Comparison of ENCODE assay signal across 8 cellular contexts in the genomic region with DNA sequence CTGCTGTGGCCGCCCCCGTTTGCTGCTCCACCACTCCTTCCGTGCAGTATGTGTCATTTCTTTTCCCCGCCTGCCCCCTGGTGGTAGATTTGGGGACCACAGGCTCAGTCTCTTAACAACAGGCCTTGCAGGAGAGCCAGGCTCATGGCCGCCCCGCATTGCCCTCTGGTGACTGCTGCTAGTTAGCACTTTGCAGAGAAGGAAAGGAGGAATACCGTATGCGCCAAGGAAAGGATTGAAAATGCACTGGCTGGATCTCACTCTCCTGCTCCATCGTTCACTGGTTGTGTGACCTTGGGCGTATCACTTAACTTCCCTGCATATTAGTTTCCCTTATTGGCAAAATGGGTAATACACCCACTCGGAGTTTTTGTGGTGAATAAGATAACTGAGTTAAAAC. TPM values are rescaled to one million over a fixed set of nuclear protein-coding genes. Genes with fewer than 3 reads are reported as not detected.
A peak's percentile ranks its signal among the peaks of the same experiment; 100 is the strongest.
DNase-seq lines count a peak whose midpoint lies in the region; ATAC-seq, FAIRE-seq and TF ChIP-seq lines count a peak whose summit lies in the region.

No MANE protein-coding gene starts in this region.

- TF ChIP-seq POLR2A in GM12892 (IDR thresholded peaks at IDR 0.05; ENCODE audit: low read depth, low read length): no peak
- TF ChIP-seq POLR2A in vagina (IDR thresholded peaks at IDR 0.05): no peak

- TF ChIP-seq CTCF in glutamatergic neuron (IDR thresholded peaks at IDR 0.05; ENCODE audit: partially characterized antibody, unreplicated experiment) (peak; percentile 99), vagina (IDR thresholded peaks at IDR 0.05) (peak; percentile 94 to 100 (median 99))

- peaks cover 41% of the 10 kb centered on the region for H3K27me3 Mint-ChIP-seq in activated naive CD4-positive, alpha-beta T cell treated with anti-CD3 and anti-CD28 coated beads, Interleukin-2, amount 10 ng/mL, durations not matched to agents 7 days and 5 days
- H3K27me3 Mint-ChIP-seq in glutamatergic neuron (ENCODE audit: unreplicated experiment): no peaks in the 10 kb centered on the region

- H3K27me3 ChIP-seq in vagina: no peaks in the 10 kb centered on the region

- intact Hi-C loops in posterior vena cava (cut with DNase I) (loop anchor here (5.0 kb wide), 4 partner anchors 85 to 1070 kb away; no protein-coding TSS in a partner anchor), vagina (cut with DNase I) (loop anchor here (5.0 kb wide), 1 partner anchor 180 kb away; no protein-coding TSS in a partner anchor)

- H3K36me3 ChIP-seq in vagina: no peaks in the 10 kb centered on the region

- no peak overlapping the region for H3K4me3 ChIP-seq in vagina

- H3K4me1 ChIP-seq in vagina: no peaks in the 10 kb centered on the region

- H3K9me3 ChIP-seq in vagina: no peaks in the 10 kb centered on the region

- H3K9me3 Mint-ChIP-seq in activated naive CD4-positive, alpha-beta T cell treated with anti-CD3 and anti-CD28 coated beads, Interleukin-2, amount 10 ng/mL, durations not matched to agents 7 days and 5 days: no peaks in the 10 kb centered on the region
- peaks cover 12% of the 10 kb centered on the region for H3K9me3 Mint-ChIP-seq in glutamatergic neuron (ENCODE audit: unreplicated experiment)

- ATAC-seq in HG02840 (IDR thresholded peaks at IDR 0.05; ENCODE audit: low FRiP score, unreplicated experiment): peak; percentile 98
- peak; percentile 100 for ATAC-seq in SK-N-SH treated with all-trans-retinoic acid at 6 μM for 48 hours

- CTCF ChIA-PET in activated naive CD4-positive, alpha-beta T cell treated with anti-CD3 and anti-CD28 coated beads, Interleukin-2, amount 10 ng/mL, durations not matched to agents 7 days and 5 days (lab: Charles Lee): interaction anchor here (0.6 to 5.6 kb wide), 22 partner anchors 9 to 1728 kb away, joined by 3 to 69 read pairs (median 5); partner anchors contain the start of gene PXYLP1

- no peak overlapping the region for H3K4me3 Mint-ChIP-seq in activated naive CD4-positive, alpha-beta T cell treated with anti-CD3 and anti-CD28 coated beads, Interleukin-2, amount 10 ng/mL, durations not matched to agents 7 days and 5 days
- no peak overlapping the region for H3K4me3 Mint-ChIP-seq in glutamatergic neuron (ENCODE audit: unreplicated experiment)

- H3K27ac Mint-ChIP-seq in activated naive CD4-positive, alpha-beta T cell treated with anti-CD3 and anti-CD28 coated beads, Interleukin-2, amount 10 ng/mL, durations not matched to agents 7 days and 5 days: no peak overlapping the region
- H3K27ac Mint-ChIP-seq in glutamatergic neuron (ENCODE audit: unreplicated experiment): no peak overlapping the region

- peak; percentile 99 for FAIRE-seq in GM12892 (lab: Jason Lieb, UNC)

- no peaks in the 10 kb centered on the region for H3K36me3 Mint-ChIP-seq in activated naive CD4-positive, alpha-beta T cell treated with anti-CD3 and anti-CD28 coated beads, Interleukin-2, amount 10 ng/mL, durations not matched to agents 7 days and 5 days
- H3K36me3 Mint-ChIP-seq in glutamatergic neuron (ENCODE audit: unreplicated experiment): no peaks in the 10 kb centered on the region

- peak; percentile 37 for DNase-seq in GM12892 (ENCODE audit: insufficient read length)
- DNase-seq in NCI-H1417 (lab: John Stamatoyannopoulos, UW): peak; percentile 93 to 98 (median 94)
- peak; percentile 98 for DNase-seq in activated naive CD4-positive, alpha-beta T cell treated with anti-CD3 and anti-CD28 coated beads, Interleukin-2, amount 10 ng/mL, durations not matched to agents 7 days and 5 days
- peak; percentile 100 for DNase-seq in glutamatergic neuron
- DNase-seq in posterior vena cava (ENCODE audit: low spot score): peak; percentile 99
- peak in 1 of 2 donors; percentile 94 for DNase-seq in vagina (ENCODE audit: extremely low spot score in 2 of 2)

- H3K4me1 Mint-ChIP-seq in activated naive CD4-positive, alpha-beta T cell treated with anti-CD3 and anti-CD28 coated beads, Interleukin-2, amount 10 ng/mL, durations not matched to agents 7 days and 5 days: peaks cover 11% of the 10 kb centered on the region
- no peaks in the 10 kb centered on the region for H3K4me1 Mint-ChIP-seq in glutamatergic neuron (ENCODE audit: low read depth, unreplicated experiment)

- H3K27ac ChIP-seq in vagina: no peak overlapping the region

TF ChIP-seq in SK-N-SH treated with all-trans-retinoic acid at 6 μM for 48 hours, 23 proteins besides CTCF, POLR2A, EP300 and RAD21:
- TF ChIP-seq, protein P1, sequence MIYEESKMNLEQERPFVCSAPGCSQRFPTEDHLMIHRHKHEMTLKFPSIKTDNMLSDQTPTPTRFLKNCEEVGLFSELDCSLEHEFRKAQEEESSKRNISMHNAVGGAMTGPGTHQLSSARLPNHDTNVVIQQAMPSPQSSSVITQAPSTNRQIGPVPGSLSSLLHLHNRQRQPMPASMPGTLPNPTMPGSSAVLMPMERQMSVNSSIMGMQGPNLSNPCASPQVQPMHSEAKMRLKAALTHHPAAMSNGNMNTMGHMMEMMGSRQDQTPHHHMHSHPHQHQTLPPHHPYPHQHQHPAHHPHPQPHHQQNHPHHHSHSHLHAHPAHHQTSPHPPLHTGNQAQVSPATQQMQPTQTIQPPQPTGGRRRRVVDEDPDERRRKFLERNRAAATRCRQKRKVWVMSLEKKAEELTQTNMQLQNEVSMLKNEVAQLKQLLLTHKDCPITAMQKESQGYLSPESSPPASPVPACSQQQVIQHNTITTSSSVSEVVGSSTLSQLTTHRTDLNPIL (CRISPR knock-in tag; IDR thresholded peaks at IDR 0.05; ENCODE audit: low read depth): no peak
- TF ChIP-seq, protein P2, sequence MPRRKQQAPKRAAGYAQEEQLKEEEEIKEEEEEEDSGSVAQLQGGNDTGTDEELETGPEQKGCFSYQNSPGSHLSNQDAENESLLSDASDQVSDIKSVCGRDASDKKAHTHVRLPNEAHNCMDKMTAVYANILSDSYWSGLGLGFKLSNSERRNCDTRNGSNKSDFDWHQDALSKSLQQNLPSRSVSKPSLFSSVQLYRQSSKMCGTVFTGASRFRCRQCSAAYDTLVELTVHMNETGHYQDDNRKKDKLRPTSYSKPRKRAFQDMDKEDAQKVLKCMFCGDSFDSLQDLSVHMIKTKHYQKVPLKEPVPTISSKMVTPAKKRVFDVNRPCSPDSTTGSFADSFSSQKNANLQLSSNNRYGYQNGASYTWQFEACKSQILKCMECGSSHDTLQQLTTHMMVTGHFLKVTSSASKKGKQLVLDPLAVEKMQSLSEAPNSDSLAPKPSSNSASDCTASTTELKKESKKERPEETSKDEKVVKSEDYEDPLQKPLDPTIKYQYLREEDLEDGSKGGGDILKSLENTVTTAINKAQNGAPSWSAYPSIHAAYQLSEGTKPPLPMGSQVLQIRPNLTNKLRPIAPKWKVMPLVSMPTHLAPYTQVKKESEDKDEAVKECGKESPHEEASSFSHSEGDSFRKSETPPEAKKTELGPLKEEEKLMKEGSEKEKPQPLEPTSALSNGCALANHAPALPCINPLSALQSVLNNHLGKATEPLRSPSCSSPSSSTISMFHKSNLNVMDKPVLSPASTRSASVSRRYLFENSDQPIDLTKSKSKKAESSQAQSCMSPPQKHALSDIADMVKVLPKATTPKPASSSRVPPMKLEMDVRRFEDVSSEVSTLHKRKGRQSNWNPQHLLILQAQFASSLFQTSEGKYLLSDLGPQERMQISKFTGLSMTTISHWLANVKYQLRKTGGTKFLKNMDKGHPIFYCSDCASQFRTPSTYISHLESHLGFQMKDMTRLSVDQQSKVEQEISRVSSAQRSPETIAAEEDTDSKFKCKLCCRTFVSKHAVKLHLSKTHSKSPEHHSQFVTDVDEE (CRISPR knock-in tag; IDR thresholded peaks at IDR 0.05): no peak
- TF ChIP-seq ESRRG (CRISPR knock-in tag; IDR thresholded peaks at IDR 0.05): no peak

RNA-seq across cellular contexts. Expression of gene PXYLP1, which starts 39.3 kb away (rescaled TPM):
- polyA plus RNA-seq in GM12892 (2012; ENCODE audit: missing spikeins): 0.85 TPM
- total RNA-seq in glutamatergic neuron (ENCODE audit: unreplicated experiment): 42.7 TPM
- total RNA-seq in posterior vena cava: 10 to 100 TPM; 11.0 to 13.8 TPM
- total RNA-seq in vagina: 16.7 TPM
